10 cellular contexts compared by ENCODE assay signal in the genomic region with DNA sequence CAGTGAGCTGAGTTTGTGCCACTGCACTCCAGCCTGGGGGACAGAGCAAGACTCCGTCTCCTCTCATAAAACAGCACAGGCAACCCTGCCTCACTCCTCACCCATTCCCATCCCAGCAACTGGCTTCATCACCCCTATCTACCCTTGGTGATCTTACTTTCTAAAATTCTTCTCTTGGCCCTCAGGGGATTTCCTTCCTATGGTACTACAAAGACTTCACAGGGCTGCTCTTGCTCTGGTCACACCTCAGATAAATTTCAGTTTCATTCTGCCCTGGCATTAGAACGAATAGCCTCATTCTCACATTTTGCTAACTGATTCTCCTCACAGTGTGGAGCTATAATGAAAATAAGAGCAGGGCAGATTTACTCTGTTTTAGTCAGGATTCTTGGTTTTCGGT. TPM values are rescaled to one million over a fixed set of nuclear protein-coding genes. Genes with fewer than 3 reads are reported as not detected.
A peak's percentile ranks its signal among the peaks of the same experiment; 100 is the strongest.
DNase-seq lines count a peak whose midpoint lies in the region; ATAC-seq and TF ChIP-seq lines count a peak whose summit lies in the region.
"Had no signal": no experiment of that assay in that cellular context is flagged by ENCODE, and none has a peak within 500 bp of the region (broad histone marks: within the 10 kb centered on the region; RNA-seq: fewer than 3 reads in every experiment).

No MANE protein-coding gene starts in this region.

- no TSS peak for BruUV-seq in mammary epithelial cell (replicated peaks; lab: Mats Ljungman, UMichigan)

- H4K20me1 ChIP-seq in mammary epithelial cell (ENCODE audit: insufficient read depth, low read length) = no peaks in the 10 kb centered on the region

- no peak overlapping the region for H3K4me2 ChIP-seq in mammary epithelial cell (ENCODE audit: insufficient read depth, low read depth, low read length)

- H3K9me3 ChIP-seq in CD8-positive, alpha-beta T cell (ENCODE audit: low read length) = no peaks in the 10 kb centered on the region
- no peaks in the 10 kb centered on the region for H3K9me3 ChIP-seq in mammary epithelial cell (replicated peaks; ENCODE audit: insufficient read depth, low read length)

- H3K4me3 ChIP-seq in CD8-positive, alpha-beta T cell (ENCODE audit: low read depth, low read length) = no peak overlapping the region
- no peak overlapping the region for H3K4me3 ChIP-seq in mammary epithelial cell (replicated peaks in 1 of 3; ENCODE audit: insufficient read depth in 1 of 3, low read depth in 2 of 3, low read length in 3 of 3)

- peaks cover 4% of the 10 kb centered on the region for H3K4me1 ChIP-seq in CD8-positive, alpha-beta T cell (ENCODE audit: insufficient read depth, low read length)
- no peaks in the 10 kb centered on the region for H3K4me1 ChIP-seq in mammary epithelial cell (ENCODE audit: insufficient read depth, low read length)

- ATAC-seq in CD8-positive, alpha-beta T cell = no peak
- ATAC-seq in GM19324 (IDR thresholded peaks at IDR 0.05; ENCODE audit: low FRiP score, unreplicated experiment) (peak; percentile 91), HG02798 (IDR thresholded peaks at IDR 0.05; ENCODE audit: poor library complexity, unreplicated experiment) (peak; percentile 92), HG03565 (IDR thresholded peaks at IDR 0.05; ENCODE audit: unreplicated experiment) (peak; percentile 96), left colon (no peak)

- H3K36me3 Mint-ChIP-seq in CD8-positive, alpha-beta T cell = no peaks in the 10 kb centered on the region

- peak overlapping the region; percentile 28 for H3K27ac Mint-ChIP-seq in CD8-positive, alpha-beta T cell
- H3K27ac Mint-ChIP-seq: activated naive CD8-positive, alpha-beta T cell had no signal

- H3K9me3 Mint-ChIP-seq in CD8-positive, alpha-beta T cell = no peaks in the 10 kb centered on the region

- in situ Hi-C loops in mammary epithelial cell (cut with MboI; ENCODE audit: low sequenced_read_pairs in 2 of 2) = loop anchor here in 1 of 2 donors (10.0 kb wide), 1 partner anchor 1083 kb away; no protein-coding TSS in a partner anchor

- no peak overlapping the region for H2AFZ ChIP-seq in mammary epithelial cell (ENCODE audit: low read depth, low read length)

- intact Hi-C loops in CD8-positive, alpha-beta T cell (cut with DNase I, micrococcal nuclease) = loop anchor here in 1 of 2 experiments (2.0 to 5.0 kb wide), 3 partner anchors 796 to 1089 kb away; no protein-coding TSS in a partner anchor
- intact Hi-C loops in left colon (cut with DNase I, micrococcal nuclease) = loop anchor here in 1 of 2 donors (5.0 kb wide), 1 partner anchor 1086 kb away; no protein-coding TSS in a partner anchor
- intact Hi-C loops in mammary epithelial cell (cut with micrococcal nuclease) = no loop called here

- H3K36me3 ChIP-seq in CD8-positive, alpha-beta T cell (ENCODE audit: insufficient read depth, low read length) = no peaks in the 10 kb centered on the region
- H3K36me3 ChIP-seq in mammary epithelial cell (ENCODE audit: insufficient read depth, low read length) = no peaks in the 10 kb centered on the region

- H3K79me2 ChIP-seq in mammary epithelial cell (ENCODE audit: insufficient read depth, low read length) = no peaks in the 10 kb centered on the region

- TF ChIP-seq CTCF in CD8-positive, alpha-beta T cell (IDR thresholded peaks at IDR 0.05) = no peak
- TF ChIP-seq CTCF in mammary epithelial cell (conservative IDR thresholded peaks at IDR 0.05 in 1 of 2, IDR thresholded peaks at IDR 0.05 in 1 of 2; ENCODE audit: extremely low read depth in 1 of 2, insufficient read depth in 1 of 2, low read depth in 1 of 2, low read length in 2 of 2) = no peak

- H3K27me3 ChIP-seq in CD8-positive, alpha-beta T cell (ENCODE audit: insufficient read depth, low read length) = no peaks in the 10 kb centered on the region
- H3K27me3 ChIP-seq in mammary epithelial cell (ENCODE audit: insufficient read depth, low read length) = no peaks in the 10 kb centered on the region

- CTCF ChIA-PET in CD8-positive, alpha-beta T cell (lab: Charles Lee) = interaction anchor here (0.7 to 5.9 kb wide), 10 partner anchors 9 to 1091 kb away, joined by 3 to 48 read pairs (median 9); no protein-coding TSS in a partner anchor
- CTCF ChIA-PET in mammary epithelial cell (lab: Charles Lee; ENCODE audit: low non-redundant PET) = interaction anchor here (1.7 kb wide), 1 partner anchor 1070 kb away, joined by 11 read pairs; no protein-coding TSS in a partner anchor

- no peak overlapping the region for H3K27ac ChIP-seq in CD8-positive, alpha-beta T cell (ENCODE audit: low read depth, low read length)
- H3K27ac ChIP-seq in mammary epithelial cell (ENCODE audit: insufficient read depth, low read depth, low read length) = no peak overlapping the region

- 56% methylated on average over 3 of the region's 3 CpGs for WGBS in mammary epithelial cell (ENCODE audit: low coverage, missing lambda C conversion rate)

- no peak for DNase-seq in CD8-positive, alpha-beta T cell
- DNase-seq in cerebellum (ENCODE audit: low spot score) = no peak
- no peak for DNase-seq in left colon
- DNase-seq in DMS 273 (lab: John Stamatoyannopoulos, UW; ENCODE audit: unreplicated experiment) = no peak
- DNase-seq in mammary epithelial cell = no peak
- DNase-seq: Karpas-422 had no signal

- POLR2A ChIA-PET in CD8-positive, alpha-beta T cell (lab: Charles Lee) = interaction anchor here (1.6 kb wide), 1 partner anchor 9 kb away, joined by 7 read pairs; no protein-coding TSS in a partner anchor

- H3K4me3 Mint-ChIP-seq in CD8-positive, alpha-beta T cell = peak overlapping the region; percentile 13
- H3K4me3 Mint-ChIP-seq: activated naive CD8-positive, alpha-beta T cell had no signal

- H3K27me3 Mint-ChIP-seq in CD8-positive, alpha-beta T cell (ENCODE audit: low read depth) = no peaks in the 10 kb centered on the region
- H3K27me3 Mint-ChIP-seq: activated naive CD8-positive, alpha-beta T cell had no signal

- H3K4me1 Mint-ChIP-seq in CD8-positive, alpha-beta T cell (ENCODE audit: low read depth) = peaks cover 15% of the 10 kb centered on the region

- no peak overlapping the region for H3K9ac ChIP-seq in mammary epithelial cell (ENCODE audit: insufficient read depth, low read length)

- dilution Hi-C loops in mammary epithelial cell (cut with HindIII; ENCODE audit: low sequenced_read_pairs) = no loop called here

RNA-seq across cellular contexts. Expression of a gene that starts 22.1 kb away (rescaled TPM):
- 100 to 1,000 TPM; 143 to 144 TPM for total RNA-seq in CD8-positive, alpha-beta T cell
- total RNA-seq in cerebellum = 101 TPM
- total RNA-seq in left colon = 10 to 100 TPM; 36.4 to 50.7 TPM
- 10 to 100 TPM; 25.9 to 40.0 TPM for total RNA-seq in mammary epithelial cell
- polyA plus RNA-seq in mammary epithelial cell = 21.2 TPM
- polyA minus RNA-seq in mammary epithelial cell = 16.7 TPM

Comparison
In these comparisons a context has a peak if more than half of its experiments do, and no peak if none do; other contexts are left out.
1. ATAC-seq: peak in GM19324 (single experiment), HG02798 (single experiment) and HG03565 (single experiment); none in CD8-positive, alpha-beta T cell (single experiment) and left colon (single experiment).